Comparison of ENCODE assay signal across 2 cellular contexts in the genomic region with DNA sequence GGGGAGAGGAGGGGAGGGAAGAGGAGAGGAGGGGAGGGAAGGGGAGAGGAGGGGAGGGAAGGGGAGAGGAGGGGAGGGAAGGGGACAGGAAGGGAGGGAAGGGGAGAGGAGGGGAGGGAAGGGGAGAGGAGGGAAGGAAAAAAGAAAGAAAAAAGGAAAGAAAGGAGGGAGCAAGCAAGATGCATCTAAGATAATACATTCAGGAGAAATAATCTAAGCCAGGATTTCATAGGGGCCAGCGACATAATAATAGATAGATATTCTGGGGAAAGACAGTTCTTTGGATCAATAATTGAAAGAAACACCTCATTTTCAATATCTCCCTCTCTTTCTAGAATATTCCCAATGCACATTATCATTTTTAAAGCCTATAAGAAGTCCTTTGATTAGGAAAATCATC.
TF ChIP-seq lines count a peak whose summit lies in the region.

No MANE protein-coding gene starts in this region.

TF ChIP-seq in HepG2, 621 proteins besides CTCF, POLR2A, EP300 and RAD21:
- TF ChIP-seq HNRNPK (IDR thresholded peaks at IDR 0.05; ENCODE audit: low read depth, low read length, poor library complexity, severe bottlenecking) (peak; percentile 98), SRSF1 (optimal IDR thresholded peaks at IDR 0.05; ENCODE audit: low read depth, low read length) (no peak), ZSCAN9 (CRISPR knock-in tag; IDR thresholded peaks at IDR 0.05; ENCODE audit: borderline replicate concordance) (no peak), SMAD9 (CRISPR knock-in tag; IDR thresholded peaks at IDR 0.05) (no peak), PCBP2 (optimal IDR thresholded peaks at IDR 0.05; ENCODE audit: low read depth, low read length, poor library complexity, severe bottlenecking) (peak; percentile 81), KLF6 (CRISPR knock-in tag; IDR thresholded peaks at IDR 0.05) (no peak), PCBP1 (IDR thresholded peaks at IDR 0.05; ENCODE audit: borderline replicate concordance, low read depth, low read length) (peak; percentile 90), ZNF251 (CRISPR knock-in tag; IDR thresholded peaks at IDR 0.05) (no peak), ZNF138 (CRISPR knock-in tag; IDR thresholded peaks at IDR 0.05; ENCODE audit: low read depth) (no peak)
- TF ChIP-seq, protein P1, sequence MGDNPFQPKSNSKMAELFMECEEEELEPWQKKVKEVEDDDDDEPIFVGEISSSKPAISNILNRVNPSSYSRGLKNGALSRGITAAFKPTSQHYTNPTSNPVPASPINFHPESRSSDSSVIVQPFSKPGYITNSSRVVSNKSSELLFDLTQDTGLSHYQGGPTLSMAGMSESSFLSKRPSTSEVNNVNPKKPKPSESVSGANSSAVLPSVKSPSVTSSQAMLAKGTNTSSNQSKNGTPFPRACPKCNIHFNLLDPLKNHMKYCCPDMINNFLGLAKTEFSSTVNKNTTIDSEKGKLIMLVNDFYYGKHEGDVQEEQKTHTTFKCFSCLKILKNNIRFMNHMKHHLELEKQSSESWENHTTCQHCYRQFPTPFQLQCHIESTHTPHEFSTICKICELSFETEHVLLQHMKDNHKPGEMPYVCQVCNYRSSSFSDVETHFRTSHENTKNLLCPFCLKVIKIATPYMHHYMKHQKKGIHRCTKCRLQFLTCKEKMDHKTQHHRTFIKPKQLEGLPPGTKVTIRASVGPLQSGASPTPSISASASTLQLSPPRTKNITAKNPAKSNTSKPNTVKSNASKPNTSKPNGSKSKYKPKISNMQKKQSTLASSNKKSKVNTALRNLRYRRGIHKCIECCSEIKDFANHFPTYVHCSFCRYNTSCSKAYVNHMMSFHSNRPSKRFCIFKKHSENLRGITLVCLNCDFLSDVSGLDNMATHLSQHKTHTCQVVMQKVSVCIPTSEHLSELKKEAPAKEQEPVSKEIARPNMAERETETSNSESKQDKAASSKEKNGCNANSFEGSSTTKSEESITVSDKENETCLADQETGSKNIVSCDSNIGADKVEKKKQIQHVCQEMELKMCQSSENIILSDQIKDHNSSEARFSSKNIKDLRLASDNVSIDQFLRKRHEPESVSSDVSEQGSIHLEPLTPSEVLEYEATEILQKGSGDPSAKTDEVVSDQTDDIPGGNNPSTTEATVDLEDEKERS (CRISPR knock-in tag; IDR thresholded peaks at IDR 0.05): no peak

TF ChIP-seq in K562, 482 proteins besides CTCF, POLR2A, EP300 and RAD21:
- TF ChIP-seq PCBP2 (IDR thresholded peaks at IDR 0.05; ENCODE audit: low read depth, low read length, poor library complexity, severe bottlenecking) (peak; percentile 56), PCBP1 (IDR thresholded peaks at IDR 0.05; ENCODE audit: low read depth, low read length, poor library complexity, severe bottlenecking) (peak; percentile 39), HNRNPK (IDR thresholded peaks at IDR 0.05; ENCODE audit: low read depth, low read length, poor library complexity, severe bottlenecking) (peak; percentile 53), SNIP1 (IDR thresholded peaks at IDR 0.05; ENCODE audit: low read depth) (no peak)
- TF ChIP-seq, protein P2, sequence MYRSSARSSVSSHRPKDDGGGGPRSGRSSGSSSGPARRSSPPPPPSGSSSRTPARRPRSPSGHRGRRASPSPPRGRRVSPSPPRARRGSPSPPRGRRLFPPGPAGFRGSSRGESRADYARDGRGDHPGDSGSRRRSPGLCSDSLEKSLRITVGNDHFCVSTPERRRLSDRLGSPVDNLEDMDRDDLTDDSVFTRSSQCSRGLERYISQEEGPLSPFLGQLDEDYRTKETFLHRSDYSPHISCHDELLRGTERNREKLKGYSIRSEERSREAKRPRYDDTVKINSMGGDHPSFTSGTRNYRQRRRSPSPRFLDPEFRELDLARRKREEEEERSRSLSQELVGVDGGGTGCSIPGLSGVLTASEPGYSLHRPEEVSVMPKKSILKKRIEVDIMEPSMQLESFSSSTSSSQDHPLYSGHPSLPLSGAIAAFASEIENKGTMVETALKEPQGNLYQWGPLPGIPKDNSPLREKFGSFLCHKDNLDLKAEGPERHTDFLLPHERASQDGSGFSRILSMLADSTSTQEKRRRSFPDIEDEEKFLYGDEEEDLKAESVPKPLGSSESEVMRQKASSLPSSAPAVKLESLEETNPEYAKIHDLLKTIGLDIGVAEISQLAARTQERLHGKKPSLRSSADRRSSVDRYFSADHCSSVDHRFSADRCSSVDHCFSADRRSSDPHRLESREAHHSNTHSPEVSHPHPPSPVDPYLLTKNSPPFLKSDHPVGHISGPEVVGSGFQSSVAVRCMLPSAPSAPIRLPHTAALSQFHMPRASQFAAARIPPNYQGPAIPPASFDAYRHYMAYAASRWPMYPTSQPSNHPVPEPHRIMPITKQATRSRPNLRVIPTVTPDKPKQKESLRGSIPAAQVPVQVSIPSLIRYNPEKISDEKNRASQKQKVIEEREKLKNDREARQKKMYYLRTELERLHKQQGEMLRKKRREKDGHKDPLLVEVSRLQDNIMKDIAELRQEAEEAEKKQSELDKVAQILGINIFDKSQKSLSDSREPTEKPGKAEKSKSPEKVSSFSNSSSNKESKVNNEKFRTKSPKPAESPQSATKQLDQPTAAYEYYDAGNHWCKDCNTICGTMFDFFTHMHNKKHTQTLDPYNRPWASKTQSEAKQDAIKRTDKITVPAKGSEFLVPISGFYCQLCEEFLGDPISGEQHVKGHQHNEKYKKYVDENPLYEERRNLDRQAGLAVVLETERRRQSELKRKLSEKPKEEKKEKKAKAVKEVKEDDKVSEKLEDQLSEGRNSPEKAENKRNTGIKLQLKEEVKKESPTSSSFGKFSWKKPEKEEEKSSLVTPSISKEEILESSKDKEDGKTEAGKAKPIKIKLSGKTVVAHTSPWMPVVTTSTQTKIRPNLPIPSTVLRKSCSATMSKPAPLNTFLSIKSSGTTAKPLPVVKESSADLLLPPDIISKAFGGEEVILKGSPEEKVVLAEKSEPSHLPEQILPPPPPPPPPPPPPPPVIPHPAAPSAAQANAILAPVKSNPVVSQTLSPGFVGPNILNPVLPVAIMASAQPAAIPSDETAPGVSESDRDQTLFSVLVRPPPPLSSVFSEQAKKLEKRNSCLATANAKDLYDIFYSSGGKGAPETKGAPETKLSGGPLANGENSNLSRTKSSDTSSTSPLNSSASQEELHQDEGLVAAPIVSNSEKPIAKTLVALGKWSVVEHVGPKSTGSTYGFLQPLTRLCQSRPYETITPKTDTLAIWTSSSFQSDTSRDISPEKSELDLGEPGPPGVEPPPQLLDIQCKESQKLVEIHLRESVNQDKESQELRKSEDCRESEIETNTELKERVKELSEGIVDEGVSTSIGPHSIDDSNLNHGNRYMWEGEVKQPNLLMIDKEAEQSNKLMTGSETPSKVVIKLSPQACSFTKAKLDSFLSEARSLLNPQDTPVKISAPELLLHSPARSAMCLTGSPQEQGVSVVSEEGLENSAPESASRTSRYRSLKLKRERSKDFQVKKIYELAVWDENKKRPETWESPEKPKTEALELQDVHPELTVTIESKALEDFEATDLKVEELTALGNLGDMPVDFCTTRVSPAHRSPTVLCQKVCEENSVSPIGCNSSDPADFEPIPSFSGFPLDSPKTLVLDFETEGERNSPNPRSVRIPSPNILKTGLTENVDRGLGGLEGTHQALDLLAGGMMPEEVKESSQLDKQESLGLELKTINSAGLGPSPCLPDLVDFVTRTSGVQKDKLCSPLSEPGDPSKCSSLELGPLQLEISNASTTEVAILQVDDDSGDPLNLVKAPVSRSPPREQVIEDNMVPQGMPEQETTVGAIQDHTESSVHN (IDR thresholded peaks at IDR 0.05; ENCODE audit: borderline replicate concordance in 1 of 2, low read depth in 1 of 2): no peak
